ENCODE assay signal across 9 cellular contexts in genomic region chr12:6778212-6778570, GRCh38. TPM values are rescaled to one million over a fixed set of nuclear protein-coding genes. Genes with fewer than 3 reads are reported as not detected.
DNase-seq lines count a peak whose midpoint lies in the region; ATAC-seq and TF ChIP-seq lines count a peak whose summit lies in the region.
"Had no signal": no experiment of that assay in that cellular context is flagged by ENCODE, and none has a peak within 500 bp of the region (broad histone marks: within the 10 kb centered on the region; RNA-seq: fewer than 3 reads in every experiment).

No MANE protein-coding gene starts in this region.

- H3K27ac ChIP-seq in OCI-LY7 (ENCODE audit: low read depth, low read length, poor library complexity, severe bottlenecking), result no peak overlapping the region
- peak overlapping the region; percentile 83 to 92 (median 87) for H3K27ac ChIP-seq in esophagus muscularis mucosa (replicated peaks in 1 of 4)
- H3K27ac ChIP-seq in neutrophil, result no peak overlapping the region
- H3K27ac ChIP-seq: SJSA1 had no signal

- no peaks in the 10 kb centered on the region for H3K36me3 ChIP-seq in OCI-LY7 (ENCODE audit: insufficient read depth, low read length)
- H3K36me3 ChIP-seq in esophagus muscularis mucosa, result peaks cover 0 to 10% (median 0%) of the 10 kb centered on the region in 4 donors
- no peaks in the 10 kb centered on the region for H3K36me3 ChIP-seq in neutrophil

- BruUV-seq in OCI-LY7 (replicated peaks; lab: Mats Ljungman, UMichigan), result no TSS peak

- H3K4me1 ChIP-seq in OCI-LY7 (ENCODE audit: insufficient read depth, low read length, poor library complexity, severe bottlenecking) (peaks cover 37% of the 10 kb centered on the region), esophagus muscularis mucosa (peaks cover 18 to 36% (median 33%) of the 10 kb centered on the region in 4 donors), neutrophil (ENCODE audit: control insufficient read depth in 1 of 2, insufficient read depth in 1 of 2, low read depth in 1 of 2, low read length in 1 of 2) (peaks cover 12 to 15% of the 10 kb centered on the region in 2 experiments)

- TF ChIP-seq CTCF in OCI-LY7 (conservative IDR thresholded peaks at IDR 0.05; ENCODE audit: low read length) (no peak), esophagus muscularis mucosa (IDR thresholded peaks at IDR 0.05) (no peak), neutrophil (IDR thresholded peaks at IDR 0.05) (no peak)

- 30% methylated on average over 13 of the region's 14 CpGs for WGBS in esophagus muscularis mucosa

- H3K4me3 ChIP-seq in OCI-LY7 (ENCODE audit: low read depth, low read length, poor library complexity, severe bottlenecking), result peak overlapping the region; percentile 65
- peak overlapping the region; percentile 50 to 55 (median 52) for H3K4me3 ChIP-seq in esophagus muscularis mucosa
- peak overlapping the region; percentile 51 to 60 for H3K4me3 ChIP-seq in neutrophil (ENCODE audit: low read depth in 1 of 2, low read length in 1 of 2)

- no peaks in the 10 kb centered on the region for H3K9me3 ChIP-seq in OCI-LY7 (ENCODE audit: low read length)
- H3K9me3 ChIP-seq in esophagus muscularis mucosa, result no peaks in the 10 kb centered on the region
- H3K9me3 ChIP-seq in neutrophil, result no peaks in the 10 kb centered on the region
- H3K9me3 ChIP-seq: SJSA1 had no signal

- CTCF ChIA-PET in OCI-LY7 (lab: Charles Lee; ENCODE audit: unreplicated experiment), result interaction anchor here (0.7 to 0.9 kb wide), 3 partner anchors 11 to 25 kb away, joined by 3 to 6 read pairs (median 3); partner anchors contain the start of gene MLF2

- H3K79me2 ChIP-seq in OCI-LY7 (ENCODE audit: insufficient read depth, low read depth, low read length), result no peaks in the 10 kb centered on the region

- H3K27me3 ChIP-seq in esophagus muscularis mucosa (no peaks in the 10 kb centered on the region), neutrophil (peaks cover 56% of the 10 kb centered on the region)
- H3K27me3 ChIP-seq: SJSA1 had no signal

- intact Hi-C loops in OCI-LY7 (cut with micrococcal nuclease; ENCODE audit: unreplicated experiment) (loop anchor here (2.0 kb wide), 1 partner anchor 223 kb away; no protein-coding TSS in a partner anchor), esophagus muscularis mucosa (cut with DNase I) (loop anchor here (2.0 to 5.0 kb wide), 3 partner anchors 25 to 161 kb away; partner anchors contain the start of gene MLF2)

- H2AFZ ChIP-seq in OCI-LY7 (ENCODE audit: low read length), result peak overlapping the region; percentile 82

- TF ChIP-seq POLR2A in esophagus muscularis mucosa (IDR thresholded peaks at IDR 0.05; ENCODE audit: low read depth), result no peak

- H3K4me2 ChIP-seq in OCI-LY7 (ENCODE audit: low read length), result peak overlapping the region; percentile 90

- peak; percentile 16 for DNase-seq in EL
- DNase-seq in OCI-LY7 (ENCODE audit: low spot score), result no peak
- no peak for DNase-seq in esophagus muscularis mucosa (ENCODE audit: extremely low spot score)
- no peak for DNase-seq in inferior parietal cortex (ENCODE audit: extremely low spot score)
- DNase-seq in NCI-H187 treated with DMSO at 0.1 percent for 48 hours (lab: John Stamatoyannopoulos, UW), result no peak
- DNase-seq in stimulated activated CD8-positive, alpha-beta memory T cell treated with anti-CD3 and anti-CD28 coated beads, Interleukin-4, amount 100 ng/mL, for 48 hours, result no peak

- no peak for ATAC-seq in GM21717 (IDR thresholded peaks at IDR 0.05; ENCODE audit: unreplicated experiment)

- POLR2A ChIA-PET in OCI-LY7 (lab: Charles Lee), result interaction anchor here (0.7 to 1.1 kb wide), 3 partner anchors 25 to 73 kb away, joined by 4 read pairs; partner anchors contain the start of genes CDCA3, COPS7A, MLF2 and USP5

- no peaks in the 10 kb centered on the region for H3K9me2 ChIP-seq in OCI-LY7 (ENCODE audit: insufficient read depth, low read length)

- TF ChIP-seq EP300 in esophagus muscularis mucosa (IDR thresholded peaks at IDR 0.05), result no peak

- no peaks in the 10 kb centered on the region for H4K20me1 ChIP-seq in OCI-LY7 (ENCODE audit: insufficient read depth, low read length)

RNA-seq across cellular contexts. Expression of gene LAG3, which starts 5.9 kb away (rescaled TPM):
- 0.19 and 0.62 TPM in 2 replicates for total RNA-seq in OCI-LY7 (2014; rRNA removed; shearing (Covaris generic))
- 0.26 TPM in 1 of 2 replicates, not detected in the other for total RNA-seq in OCI-LY7 (2022)
- total RNA-seq in esophagus muscularis mucosa, result 1 to 10 TPM; 1.7 to 4.0 (median 2.9) TPM

RNA-seq across cellular contexts. Expression of gene CD4, which starts 11.1 kb away (rescaled TPM):
- total RNA-seq in OCI-LY7 (2014; rRNA removed; shearing (Covaris generic)), result not detected in 2 replicates
- total RNA-seq in OCI-LY7 (2022), result not detected in 2 replicates
- 10 to 100 TPM in 2 of 4 donors, 1 to 10 TPM in 2; 6.6 to 16.2 (median 10.1) TPM for total RNA-seq in esophagus muscularis mucosa
- total RNA-seq: SJSA1 had no signal

RNA-seq across cellular contexts. Expression of gene PTMS, which starts 12.0 kb away (rescaled TPM):
- total RNA-seq in OCI-LY7 (2014; rRNA removed; shearing (Covaris generic)), result 6.3 and 7.8 TPM in 2 replicates
- 9.8 and 11.8 TPM in 2 replicates for total RNA-seq in OCI-LY7 (2022)
- 100 to 1,000 TPM; 256 to 419 (median 338) TPM for total RNA-seq in esophagus muscularis mucosa

RNA-seq across cellular contexts. Expression of gene MLF2, which starts 25.2 kb away (rescaled TPM):
- total RNA-seq in OCI-LY7 (2014; rRNA removed; shearing (Covaris generic)), result 87.3 and 96.2 TPM in 2 replicates
- total RNA-seq in OCI-LY7 (2022) (79.7 and 81.3 TPM in 2 replicates), esophagus muscularis mucosa (100 to 1,000 TPM; 169 to 247 (median 214) TPM)

RNA-seq across cellular contexts. Expression of gene GPR162, which starts 43.4 kb away (rescaled TPM):
- not detected in 2 replicates for total RNA-seq in OCI-LY7 (2014; rRNA removed; shearing (Covaris generic))
- total RNA-seq in OCI-LY7 (2022) (not detected in 2 replicates), esophagus muscularis mucosa (10 to 100 TPM in 2 of 4 donors, 1 to 10 TPM in 2; 3.7 to 12.1 (median 10.0) TPM)

Comparison
In these comparisons a context has a peak if more than half of its experiments do, and no peak if none do; other contexts are left out.
1. H3K27ac ChIP-seq: peak in esophagus muscularis mucosa (4 of 4); none in OCI-LY7 (single experiment) and neutrophil (single experiment).
2. RNA of gene CD4, which starts 11.1 kb away (total RNA-seq): 6.6 to 16.2 TPM in esophagus muscularis mucosa; not detected in OCI-LY7; every median in the first group is over 4 times any median in the second.
3. RNA of gene PTMS, which starts 12.0 kb away (total RNA-seq): 256 to 419 TPM in esophagus muscularis mucosa; 6.3 to 11.8 TPM in OCI-LY7; every median in the first group is over 10 times any median in the second.
4. Peak in every context shown above with its lines, with median percentiles within 50 percentile points of each other: H3K4me3 ChIP-seq.